12 cellular contexts compared by ENCODE assay signal in genomic region chr6:11762782-11763459, GRCh38. TPM values are rescaled to one million over a fixed set of nuclear protein-coding genes. Genes with fewer than 3 reads are reported as not detected.
DNase-seq lines count a peak whose midpoint lies in the region; ATAC-seq and TF ChIP-seq lines count a peak whose summit lies in the region.
"Had no signal": no experiment of that assay in that cellular context is flagged by ENCODE, and none has a peak within 500 bp of the region (broad histone marks: within the 10 kb centered on the region; RNA-seq: fewer than 3 reads in every experiment).

No MANE protein-coding gene starts in this region.

- POLR2A ChIA-PET in PC-9 (lab: Charles Lee; ENCODE audit: unreplicated experiment), result no interaction called here

- H3K79me2 ChIP-seq in PC-9 (ENCODE audit: low read depth), result no peaks in the 10 kb centered on the region

- peaks cover 25% of the 10 kb centered on the region; the same call in 1 of the 2 replicates for H3F3A ChIP-seq in PC-9 (ENCODE audit: insufficient read depth, low read depth)

- H3K9me3 ChIP-seq in PC-9 (ENCODE audit: insufficient read depth, low read depth) (no peaks in the 10 kb centered on the region; the same call in 1 of the 2 replicates), esophagus (ENCODE audit: control insufficient read depth in 2 of 2, insufficient read depth in 1 of 2, low read depth in 1 of 2, low read length in 1 of 2) (no peaks in the 10 kb centered on the region), mucosa of stomach (ENCODE audit: control insufficient read depth, low read length) (no peaks in the 10 kb centered on the region), suprapubic skin (no peaks in the 10 kb centered on the region), psoas muscle (no peaks in the 10 kb centered on the region)
- H3K9me3 ChIP-seq: SK-N-SH had no signal

- CTCF ChIA-PET in PC-9 (lab: Charles Lee), result no interaction called here

- intact Hi-C loops in PC-9 (cut with micrococcal nuclease; ENCODE audit: unreplicated experiment) (loop anchor here (10.0 kb wide), 1 partner anchor 382 kb away; no protein-coding TSS in a partner anchor), psoas muscle (cut with DNase I) (no loop called here)

- H3K36me3 ChIP-seq in PC-9 (ENCODE audit: low read depth) (no peaks in the 10 kb centered on the region), esophagus (ENCODE audit: control insufficient read depth in 2 of 2, insufficient read depth in 2 of 2, low read length in 1 of 2) (no peaks in the 10 kb centered on the region), mucosa of stomach (ENCODE audit: control insufficient read depth, insufficient read depth, low read length) (no peaks in the 10 kb centered on the region), suprapubic skin (no peaks in the 10 kb centered on the region), psoas muscle (ENCODE audit: insufficient read depth in 1 of 2, low read depth in 1 of 2) (no peaks in the 10 kb centered on the region)

- peaks cover 69% of the 10 kb centered on the region for H3K4me1 ChIP-seq in PC-9 (replicated peaks; ENCODE audit: insufficient read depth)
- H3K4me1 ChIP-seq in esophagus (ENCODE audit: control insufficient read depth in 2 of 2, insufficient read depth in 2 of 2, low read length in 1 of 2), result no peaks in the 10 kb centered on the region
- peaks cover 48% of the 10 kb centered on the region for H3K4me1 ChIP-seq in mucosa of stomach (ENCODE audit: control insufficient read depth, insufficient read depth, low read length)
- H3K4me1 ChIP-seq in suprapubic skin, result peaks cover 46% of the 10 kb centered on the region
- H3K4me1 ChIP-seq in psoas muscle, result no peaks in the 10 kb centered on the region

- H3K27ac ChIP-seq in PC-9 (no peak overlapping the region), esophagus (ENCODE audit: low read depth in 2 of 2, low read length in 1 of 2) (peak overlapping the region; percentile 16 to 57), suprapubic skin (peak overlapping the region; percentile 40), psoas muscle (no peak overlapping the region)

- H3K4me2 ChIP-seq in PC-9, result peak overlapping the region; percentile 28
- H3K4me2 ChIP-seq: SK-N-SH had no signal

- no peak for TF ChIP-seq EP300 in suprapubic skin (IDR thresholded peaks at IDR 0.05)

- H4K20me1 ChIP-seq in PC-9 (ENCODE audit: insufficient read depth), result no peaks in the 10 kb centered on the region

- 54 to 72% methylated on average over 4 of the region's 4 CpGs for WGBS in esophagus, 2 donors
- WGBS in suprapubic skin, result 68% methylated on average over 4 of the region's 4 CpGs
- WGBS in psoas muscle, 3 donors, result 74 to 78% (median 74%) methylated on average over 4 of the region's 4 CpGs

- H3K27me3 ChIP-seq in PC-9 (ENCODE audit: insufficient read depth, low read depth) (no peaks in the 10 kb centered on the region), esophagus (ENCODE audit: control insufficient read depth in 1 of 2, insufficient read depth in 2 of 2, low read length in 2 of 2) (no peaks in the 10 kb centered on the region), mucosa of stomach (ENCODE audit: control insufficient read depth, insufficient read depth, low read length) (no peaks in the 10 kb centered on the region), suprapubic skin (no peaks in the 10 kb centered on the region), psoas muscle (ENCODE audit: insufficient read depth in 3 of 3, low read length in 2 of 3) (no peaks in the 10 kb centered on the region)

- no peak for TF ChIP-seq POLR2A in suprapubic skin (IDR thresholded peaks at IDR 0.05)

- H3K9ac ChIP-seq in mucosa of stomach (ENCODE audit: low read length), result no peak overlapping the region
- H3K9ac ChIP-seq: SK-N-SH had no signal

- no peak overlapping the region for H2AFZ ChIP-seq in PC-9

- no peaks in the 10 kb centered on the region for H3K9me2 ChIP-seq in PC-9 (ENCODE audit: insufficient read depth)
- H3K9me2 ChIP-seq: SK-N-SH had no signal

- no peak overlapping the region for H3K4me3 ChIP-seq in PC-9
- H3K4me3 ChIP-seq in esophagus (ENCODE audit: low read depth in 1 of 2, low read length in 2 of 2), result no peak overlapping the region
- peak overlapping the region; percentile 1 for H3K4me3 ChIP-seq in mucosa of stomach (ENCODE audit: low read length)
- H3K4me3 ChIP-seq in suprapubic skin, result no peak overlapping the region
- H3K4me3 ChIP-seq in psoas muscle, result no peak overlapping the region

- ATAC-seq in GM18868 (IDR thresholded peaks at IDR 0.05; ENCODE audit: unreplicated experiment), result no peak
- no peak for ATAC-seq in GM19328 (IDR thresholded peaks at IDR 0.05; ENCODE audit: unreplicated experiment)
- ATAC-seq in psoas muscle, result no peak
- ATAC-seq: activated CD8-positive, alpha-beta T cell treated with anti-CD3 and anti-CD28 coated beads, Interleukin-2, amount 10 ng/mL, durations not matched to agents 7 days and 5 days had no signal

- DNase-seq in PC-9 (no peak), suprapubic skin (ENCODE audit: low spot score in 2 of 2) (no peak), psoas muscle (no peak)
- DNase-seq: activated CD8-positive, alpha-beta T cell treated with anti-CD3 and anti-CD28 coated beads, Interleukin-2, amount 10 ng/mL, durations not matched to agents 7 days and 5 days; DMS53; head of caudate nucleus; NCI-H446; SK-N-SH had no signal

- no peak for TF ChIP-seq CTCF in PC-9 (conservative IDR thresholded peaks at IDR 0.05)
- TF ChIP-seq CTCF in suprapubic skin (IDR thresholded peaks at IDR 0.05), result no peak
- no peak for TF ChIP-seq CTCF in psoas muscle (IDR thresholded peaks at IDR 0.05)

- no TSS peak for BruUV-seq in PC-9 (replicated peaks; lab: Mats Ljungman, UMichigan)

RNA-seq across cellular contexts. Expression of gene ADTRP, which starts 15.7 kb away (rescaled TPM):
- 4.1 and 7.9 TPM in 2 replicates for total RNA-seq in PC-9 (2021)
- under 1 TPM; 0.31 to 0.35 TPM for polyA plus RNA-seq in esophagus
- 10 to 100 TPM; 19.6 to 39.5 (median 26.2) TPM for total RNA-seq in suprapubic skin
- not detected for total RNA-seq in psoas muscle
- polyA plus RNA-seq in psoas muscle, result under 1 TPM in 2 of 3 donors, not detected in 1; 0.08 TPM

Comparison
In these comparisons a context has a peak if more than half of its experiments do, and no peak if none do; other contexts are left out.
1. H3K27ac ChIP-seq: peak in esophagus (2 of 2) and suprapubic skin (single experiment); none in PC-9 (single experiment) and psoas muscle (single experiment).